1 cellular context compared by ENCODE assay signal in genomic region chr12:65889144-65889880, GRCh38.
TF ChIP-seq lines count a peak whose summit lies in the region.

No MANE protein-coding gene starts in this region.

TF ChIP-seq in HCT116, 20 proteins besides CTCF, POLR2A, EP300 and RAD21 (continued from another document):
- TF ChIP-seq REST (IDR thresholded peaks at IDR 0.05; ENCODE audit: low read depth) = no peak
- TF ChIP-seq CBX3 (IDR thresholded peaks at IDR 0.05; ENCODE audit: low read depth) = no peak
- no peak for TF ChIP-seq JUND (IDR thresholded peaks at IDR 0.05)
- TF ChIP-seq CEBPB (IDR thresholded peaks at IDR 0.05; ENCODE audit: low read depth) = no peak
- TF ChIP-seq MAX (IDR thresholded peaks at IDR 0.05) = no peak
- no peak for TF ChIP-seq EZH2 (IDR thresholded peaks at IDR 0.05)
- TF ChIP-seq POLR2AphosphoS5 (IDR thresholded peaks at IDR 0.05; ENCODE audit: low read depth, low read length) = no peak; the same call in 1 of the 2 replicates
- TF ChIP-seq EGR1 (IDR thresholded peaks at IDR 0.05; ENCODE audit: low read depth) = no peak
- no peak for TF ChIP-seq EZH2phosphoT487 (IDR thresholded peaks at IDR 0.05; ENCODE audit: borderline replicate concordance)
- no peak for TF ChIP-seq TCF7L2 (IDR thresholded peaks at IDR 0.05; ENCODE audit: borderline replicate concordance, extremely low read depth, insufficient read depth, insufficient read length)
- TF ChIP-seq SRF (IDR thresholded peaks at IDR 0.05; ENCODE audit: low read depth) = no peak
- no peak for TF ChIP-seq YY1 (IDR thresholded peaks at IDR 0.05; ENCODE audit: extremely low read depth, insufficient replicate concordance, low read depth, low read length)
- TF ChIP-seq SIN3A (IDR thresholded peaks at IDR 0.05; ENCODE audit: low read depth) = no peak
